Comparison of ENCODE assay signal across 10 cellular contexts in genomic region chr5:56585973-56586740, GRCh38.
DNase-seq lines count a peak whose midpoint lies in the region; ATAC-seq and TF ChIP-seq lines count a peak whose summit lies in the region.
"Had no signal": no experiment of that assay in that cellular context is flagged by ENCODE, and none has a peak within 500 bp of the region (broad histone marks: within the 10 kb centered on the region; RNA-seq: fewer than 3 reads in every experiment).

No MANE protein-coding gene starts in this region.

- peak overlapping the region; percentile 50 for H3K4me3 Mint-ChIP-seq in activated T-helper 17 cell treated with anti-CD3 and anti-CD28 coated beads, Interleukin-2, amount 50 U/mL, for 72 hours

- no peaks in the 10 kb centered on the region for H3K27me3 Mint-ChIP-seq in activated T-helper 17 cell treated with anti-CD3 and anti-CD28 coated beads, Interleukin-2, amount 50 U/mL, for 72 hours

- H3F3A ChIP-seq in smooth muscle cell (ENCODE audit: low read depth) = no peaks in the 10 kb centered on the region

- no peak overlapping the region for H3K27ac Mint-ChIP-seq in activated T-helper 17 cell treated with anti-CD3 and anti-CD28 coated beads, Interleukin-2, amount 50 U/mL, for 72 hours

- H4K20me1 ChIP-seq in smooth muscle cell (ENCODE audit: low read depth) = no peaks in the 10 kb centered on the region

- no peaks in the 10 kb centered on the region for H3K27me3 ChIP-seq in smooth muscle cell (ENCODE audit: low read depth)

- peaks cover 5% of the 10 kb centered on the region for H3K9me3 Mint-ChIP-seq in activated T-helper 17 cell treated with anti-CD3 and anti-CD28 coated beads, Interleukin-2, amount 50 U/mL, for 72 hours

- H3K4me1 ChIP-seq in smooth muscle cell (ENCODE audit: low read depth) = peaks cover 12% of the 10 kb centered on the region

- peaks cover 30% of the 10 kb centered on the region for H3K4me1 Mint-ChIP-seq in activated T-helper 17 cell treated with anti-CD3 and anti-CD28 coated beads, Interleukin-2, amount 50 U/mL, for 72 hours

- H3K36me3 ChIP-seq in smooth muscle cell (ENCODE audit: low read depth) = no peaks in the 10 kb centered on the region

- H3K9me3 ChIP-seq in smooth muscle cell (replicated peaks; ENCODE audit: low read depth) = no peaks in the 10 kb centered on the region

- TF ChIP-seq CTCF in smooth muscle cell (IDR thresholded peaks at IDR 0.05; ENCODE audit: borderline replicate concordance, insufficient read depth, poor library complexity, severe bottlenecking) = no peak

- H2AFZ ChIP-seq in smooth muscle cell (ENCODE audit: low read depth) = no peak overlapping the region

- H3K4me2 ChIP-seq in smooth muscle cell = peak overlapping the region; percentile 71

- ATAC-seq in activated T-helper 17 cell treated with anti-CD3 and anti-CD28 coated beads, Interleukin-2, amount 50 U/mL, for 72 hours (replicated peaks) = no peak
- ATAC-seq in GM18907 (IDR thresholded peaks at IDR 0.05; ENCODE audit: unreplicated experiment) (no peak), HG03565 (IDR thresholded peaks at IDR 0.05; ENCODE audit: unreplicated experiment) (no peak)

- no peaks in the 10 kb centered on the region for H3K36me3 Mint-ChIP-seq in activated T-helper 17 cell treated with anti-CD3 and anti-CD28 coated beads, Interleukin-2, amount 50 U/mL, for 72 hours (ENCODE audit: low read depth)

- H3K4me3 ChIP-seq in smooth muscle cell = peak overlapping the region; percentile 7

- peak; percentile 69 for DNase-seq in NCI-H146 (lab: John Stamatoyannopoulos, UW)
- peak; percentile 67 for DNase-seq in islet precursor cell
- DNase-seq in smooth muscle cell (lab: John Stamatoyannopoulos, UW; ENCODE audit: unreplicated experiment) = no peak
- no peak for DNase-seq in SHP77 (lab: John Stamatoyannopoulos, UW)
- DNase-seq in HCEC 1CT = no peak
- DNase-seq: activated CD4-positive, alpha-beta T cell treated with anti-CD3 and anti-CD28 coated beads, Interleukin-2, amount 50 U/mL, for 48 hours; NCI-H774 had no signal

- H3K79me2 ChIP-seq in smooth muscle cell (ENCODE audit: low read depth) = no peaks in the 10 kb centered on the region

- H3K27ac ChIP-seq in smooth muscle cell (ENCODE audit: low read depth) = no peak overlapping the region

- 42% methylated on average over 16 of the region's 16 CpGs for WGBS in smooth muscle cell (ENCODE audit: low lambda C conversion rate)

- no peak overlapping the region for H3K9ac ChIP-seq in smooth muscle cell (ENCODE audit: low read depth)

Comparison
In these comparisons a context has a peak if more than half of its experiments do, and no peak if none do; other contexts are left out.
1. DNase-seq: peak in NCI-H146 (single experiment) and islet precursor cell (single experiment); none in smooth muscle cell (single experiment), SHP77 (0 of 2) and HCEC 1CT (single experiment).